ENCODE assay signal across 10 cellular contexts in genomic region chr12:202081-202731, GRCh38. TPM values are rescaled to one million over a fixed set of nuclear protein-coding genes. Genes with fewer than 3 reads are reported as not detected.
DNase-seq lines count a peak whose midpoint lies in the region; ATAC-seq lines count a peak whose summit lies in the region.
"Had no signal": no experiment of that assay in that cellular context is flagged by ENCODE, and none has a peak within 500 bp of the region (broad histone marks: within the 10 kb centered on the region; RNA-seq: fewer than 3 reads in every experiment).

No MANE protein-coding gene starts in this region.

- H3K36me3 Mint-ChIP-seq in activated naive CD8-positive, alpha-beta T cell: no peaks in the 10 kb centered on the region
- no peaks in the 10 kb centered on the region for H3K36me3 Mint-ChIP-seq in activated naive CD8-positive, alpha-beta T cell treated with anti-CD3 and anti-CD28 coated beads for 36 hours

- peaks cover 2% of the 10 kb centered on the region for H3K4me1 Mint-ChIP-seq in activated naive CD8-positive, alpha-beta T cell (ENCODE audit: low read depth)
- H3K4me1 Mint-ChIP-seq in activated naive CD8-positive, alpha-beta T cell treated with anti-CD3 and anti-CD28 coated beads for 36 hours: no peaks in the 10 kb centered on the region

- no peak for DNase-seq in activated naive CD8-positive, alpha-beta T cell treated with anti-CD3 and anti-CD28 coated beads for 36 hours
- DNase-seq in NCI-H510A (lab: John Stamatoyannopoulos, UW) (peak; percentile 82), iPS-NIHi11 (ENCODE audit: low spot score) (peak; percentile 77), superior temporal gyrus (ENCODE audit: extremely low spot score) (peak; percentile 42), NK-92 (lab: John Stamatoyannopoulos, UW; ENCODE audit: unreplicated experiment) (no peak), KG1 (lab: John Stamatoyannopoulos, UW) (no peak)
- DNase-seq: activated T-cell treated with anti-CD3 and anti-CD28 coated beads, Interleukin-2, amount 50 U/mL, for 4 hours; uterus had no signal

- H3K27me3 Mint-ChIP-seq in activated naive CD8-positive, alpha-beta T cell: peaks cover 32% of the 10 kb centered on the region
- peaks cover 56% of the 10 kb centered on the region for H3K27me3 Mint-ChIP-seq in activated naive CD8-positive, alpha-beta T cell treated with anti-CD3 and anti-CD28 coated beads for 36 hours

- no peak overlapping the region for H3K27ac Mint-ChIP-seq in activated naive CD8-positive, alpha-beta T cell
- no peak overlapping the region for H3K27ac Mint-ChIP-seq in activated naive CD8-positive, alpha-beta T cell treated with anti-CD3 and anti-CD28 coated beads for 36 hours

- ATAC-seq in GM19328 (IDR thresholded peaks at IDR 0.05; ENCODE audit: unreplicated experiment): no peak
- ATAC-seq: activated T-cell treated with anti-CD3 and anti-CD28 coated beads, Interleukin-2, amount 50 U/mL, for 4 hours had no signal

- no peaks in the 10 kb centered on the region for H3K9me3 Mint-ChIP-seq in activated naive CD8-positive, alpha-beta T cell (ENCODE audit: low read depth)
- no peaks in the 10 kb centered on the region for H3K9me3 Mint-ChIP-seq in activated naive CD8-positive, alpha-beta T cell treated with anti-CD3 and anti-CD28 coated beads for 36 hours
- H3K9me3 Mint-ChIP-seq: activated T-cell treated with anti-CD3 and anti-CD28 coated beads, Interleukin-2, amount 50 U/mL, for 4 hours had no signal

- peak overlapping the region; percentile 57 for H3K4me3 Mint-ChIP-seq in activated naive CD8-positive, alpha-beta T cell
- H3K4me3 Mint-ChIP-seq in activated naive CD8-positive, alpha-beta T cell treated with anti-CD3 and anti-CD28 coated beads for 36 hours: no peak overlapping the region
- H3K4me3 Mint-ChIP-seq: activated T-cell treated with anti-CD3 and anti-CD28 coated beads, Interleukin-2, amount 50 U/mL, for 4 hours had no signal

RNA-seq across cellular contexts. Expression of gene SLC6A12, which starts 11.8 kb away (rescaled TPM):
- total RNA-seq in activated naive CD8-positive, alpha-beta T cell treated with anti-CD3 and anti-CD28 coated beads for 36 hours: not detected

Comparison
In these comparisons a context has a peak if more than half of its experiments do, and no peak if none do; other contexts are left out.
1. DNase-seq: peak in NCI-H510A (single experiment), iPS-NIHi11 (single experiment) and superior temporal gyrus (single experiment); none in activated naive CD8-positive, alpha-beta T cell treated with anti-CD3 and anti-CD28 coated beads for 36 hours (single experiment), NK-92 (single experiment) and KG1 (single experiment).